Comparison of ENCODE assay signal across 2 cellular contexts in the genomic region with DNA sequence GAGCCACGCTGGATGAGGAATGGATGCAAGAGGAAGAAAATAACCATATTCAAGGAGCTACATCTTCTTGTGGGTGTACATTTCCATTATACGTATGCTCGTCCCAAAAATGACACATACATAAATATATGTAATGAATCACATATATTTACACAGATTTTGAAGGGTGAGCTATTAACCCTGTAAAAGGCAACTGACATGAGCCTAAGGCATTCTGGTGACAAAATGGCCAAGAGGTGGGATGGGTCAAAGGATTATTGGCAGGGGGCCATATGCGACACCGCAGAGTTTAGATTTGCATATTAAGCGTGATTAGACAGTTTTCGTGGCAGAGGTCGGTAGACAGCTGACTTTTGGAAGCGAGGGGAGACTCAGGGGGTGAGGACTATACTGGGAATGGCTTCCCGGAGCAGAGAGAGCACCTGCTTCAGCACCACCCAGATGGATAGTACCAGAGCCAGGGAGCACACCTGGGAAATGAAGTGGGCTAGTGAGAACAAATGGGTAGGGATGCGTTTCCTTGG.
TF ChIP-seq lines count a peak whose summit lies in the region.

No MANE protein-coding gene starts in this region.

TF ChIP-seq in SK-N-SH, 30 proteins besides CTCF, POLR2A, EP300 and RAD21 (continued from another document):
- TF ChIP-seq, protein P1, sequence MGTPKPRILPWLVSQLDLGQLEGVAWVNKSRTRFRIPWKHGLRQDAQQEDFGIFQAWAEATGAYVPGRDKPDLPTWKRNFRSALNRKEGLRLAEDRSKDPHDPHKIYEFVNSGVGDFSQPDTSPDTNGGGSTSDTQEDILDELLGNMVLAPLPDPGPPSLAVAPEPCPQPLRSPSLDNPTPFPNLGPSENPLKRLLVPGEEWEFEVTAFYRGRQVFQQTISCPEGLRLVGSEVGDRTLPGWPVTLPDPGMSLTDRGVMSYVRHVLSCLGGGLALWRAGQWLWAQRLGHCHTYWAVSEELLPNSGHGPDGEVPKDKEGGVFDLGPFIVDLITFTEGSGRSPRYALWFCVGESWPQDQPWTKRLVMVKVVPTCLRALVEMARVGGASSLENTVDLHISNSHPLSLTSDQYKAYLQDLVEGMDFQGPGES (IDR thresholded peaks at IDR 0.05; ENCODE audit: low read depth, low read length) = no peak
- TF ChIP-seq, protein P2, sequence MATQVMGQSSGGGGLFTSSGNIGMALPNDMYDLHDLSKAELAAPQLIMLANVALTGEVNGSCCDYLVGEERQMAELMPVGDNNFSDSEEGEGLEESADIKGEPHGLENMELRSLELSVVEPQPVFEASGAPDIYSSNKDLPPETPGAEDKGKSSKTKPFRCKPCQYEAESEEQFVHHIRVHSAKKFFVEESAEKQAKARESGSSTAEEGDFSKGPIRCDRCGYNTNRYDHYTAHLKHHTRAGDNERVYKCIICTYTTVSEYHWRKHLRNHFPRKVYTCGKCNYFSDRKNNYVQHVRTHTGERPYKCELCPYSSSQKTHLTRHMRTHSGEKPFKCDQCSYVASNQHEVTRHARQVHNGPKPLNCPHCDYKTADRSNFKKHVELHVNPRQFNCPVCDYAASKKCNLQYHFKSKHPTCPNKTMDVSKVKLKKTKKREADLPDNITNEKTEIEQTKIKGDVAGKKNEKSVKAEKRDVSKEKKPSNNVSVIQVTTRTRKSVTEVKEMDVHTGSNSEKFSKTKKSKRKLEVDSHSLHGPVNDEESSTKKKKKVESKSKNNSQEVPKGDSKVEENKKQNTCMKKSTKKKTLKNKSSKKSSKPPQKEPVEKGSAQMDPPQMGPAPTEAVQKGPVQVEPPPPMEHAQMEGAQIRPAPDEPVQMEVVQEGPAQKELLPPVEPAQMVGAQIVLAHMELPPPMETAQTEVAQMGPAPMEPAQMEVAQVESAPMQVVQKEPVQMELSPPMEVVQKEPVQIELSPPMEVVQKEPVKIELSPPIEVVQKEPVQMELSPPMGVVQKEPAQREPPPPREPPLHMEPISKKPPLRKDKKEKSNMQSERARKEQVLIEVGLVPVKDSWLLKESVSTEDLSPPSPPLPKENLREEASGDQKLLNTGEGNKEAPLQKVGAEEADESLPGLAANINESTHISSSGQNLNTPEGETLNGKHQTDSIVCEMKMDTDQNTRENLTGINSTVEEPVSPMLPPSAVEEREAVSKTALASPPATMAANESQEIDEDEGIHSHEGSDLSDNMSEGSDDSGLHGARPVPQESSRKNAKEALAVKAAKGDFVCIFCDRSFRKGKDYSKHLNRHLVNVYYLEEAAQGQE (IDR thresholded peaks at IDR 0.05; ENCODE audit: low read depth, low read length) = peak; percentile 94

TF ChIP-seq in liver, 16 proteins besides CTCF, POLR2A, EP300 and RAD21:
- TF ChIP-seq, protein P2 (IDR thresholded peaks at IDR 0.05) = peak; percentile 97
- TF ChIP-seq RXRA (IDR thresholded peaks at IDR 0.05) (no peak), FOXA2 (IDR thresholded peaks at IDR 0.05) (no peak), JUND (IDR thresholded peaks at IDR 0.05) (no peak)
- TF ChIP-seq, protein P3, sequence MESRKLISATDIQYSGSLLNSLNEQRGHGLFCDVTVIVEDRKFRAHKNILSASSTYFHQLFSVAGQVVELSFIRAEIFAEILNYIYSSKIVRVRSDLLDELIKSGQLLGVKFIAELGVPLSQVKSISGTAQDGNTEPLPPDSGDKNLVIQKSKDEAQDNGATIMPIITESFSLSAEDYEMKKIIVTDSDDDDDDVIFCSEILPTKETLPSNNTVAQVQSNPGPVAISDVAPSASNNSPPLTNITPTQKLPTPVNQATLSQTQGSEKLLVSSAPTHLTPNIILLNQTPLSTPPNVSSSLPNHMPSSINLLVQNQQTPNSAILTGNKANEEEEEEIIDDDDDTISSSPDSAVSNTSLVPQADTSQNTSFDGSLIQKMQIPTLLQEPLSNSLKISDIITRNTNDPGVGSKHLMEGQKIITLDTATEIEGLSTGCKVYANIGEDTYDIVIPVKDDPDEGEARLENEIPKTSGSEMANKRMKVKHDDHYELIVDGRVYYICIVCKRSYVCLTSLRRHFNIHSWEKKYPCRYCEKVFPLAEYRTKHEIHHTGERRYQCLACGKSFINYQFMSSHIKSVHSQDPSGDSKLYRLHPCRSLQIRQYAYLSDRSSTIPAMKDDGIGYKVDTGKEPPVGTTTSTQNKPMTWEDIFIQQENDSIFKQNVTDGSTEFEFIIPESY (IDR thresholded peaks at IDR 0.05) = no peak
